Comparison of ENCODE assay signal across 16 cellular contexts in the genomic region with DNA sequence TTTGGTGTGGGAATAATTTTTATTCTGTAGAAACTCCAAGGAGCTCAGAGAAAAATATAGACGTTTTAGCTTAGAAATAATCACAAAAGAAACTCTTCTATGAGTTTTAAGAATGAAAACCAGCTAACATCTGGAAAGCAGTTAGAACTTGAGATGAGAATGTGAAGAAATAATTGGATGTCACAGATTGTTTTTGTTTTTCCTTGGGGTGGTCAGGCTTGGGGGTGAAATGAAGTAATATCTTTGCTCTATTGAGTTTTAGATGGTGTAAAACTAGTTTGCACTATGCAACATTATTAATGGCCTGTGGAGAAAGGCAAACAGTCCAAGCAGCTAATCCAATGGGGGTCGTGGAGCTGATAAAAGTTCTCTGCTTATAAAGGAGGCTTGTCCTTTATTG.
A peak's percentile ranks its signal among the peaks of the same experiment; 100 is the strongest.
DNase-seq lines count a peak whose midpoint lies in the region; FAIRE-seq and TF ChIP-seq lines count a peak whose summit lies in the region.
"Had no signal": no experiment of that assay in that cellular context is flagged by ENCODE, and none has a peak within 500 bp of the region (broad histone marks: within the 10 kb centered on the region; RNA-seq: fewer than 3 reads in every experiment).

No MANE protein-coding gene starts in this region.

- H3K27ac ChIP-seq in transverse colon, result peak overlapping the region in 3 of 4 donors; percentile 32 to 74 (median 60)
- H3K27ac ChIP-seq: BLaER1 had no signal

- TF ChIP-seq POLR2A in transverse colon (IDR thresholded peaks at IDR 0.05), result no peak

- no peaks in the 10 kb centered on the region for H3K27me3 ChIP-seq in transverse colon
- H3K27me3 ChIP-seq: BLaER1 had no signal

- intact Hi-C loops in transverse colon (cut with DNase I; ENCODE audit: low total_unique reads), result loop anchor here (10.0 kb wide), 1 partner anchor 422 kb away; a partner anchor contains a TSS

- in situ Hi-C loops in transverse colon (cut with MboI; ENCODE audit: low pct_ligation_motif_present in 1 of 4, low pct_unique_long_range_greater_than_20kb in 1 of 4, low sequenced_read_pairs in 3 of 4), result loop anchor here in 3 of 4 donors (25.0 kb wide), 2 partner anchors 419 to 494 kb away; a partner anchor contains a TSS

- peaks cover 0 to 12% (median 8%) of the 10 kb centered on the region in 4 donors for H3K4me1 ChIP-seq in transverse colon
- H3K4me1 ChIP-seq: BLaER1 had no signal

- no peak for TF ChIP-seq CTCF in fibroblast of villous mesenchyme (IDR thresholded peaks at IDR 0.05; ENCODE audit: insufficient read depth, low read depth, low read length)
- TF ChIP-seq CTCF in transverse colon (IDR thresholded peaks at IDR 0.05), result no peak

- H3K4me3 ChIP-seq in fibroblast of villous mesenchyme (ENCODE audit: low read depth, low read length) (no peak overlapping the region), transverse colon (no peak overlapping the region)
- H3K4me3 ChIP-seq: BLaER1, GM23248 had no signal

- H3K36me3 ChIP-seq in transverse colon, result no peaks in the 10 kb centered on the region
- H3K36me3 ChIP-seq: BLaER1 had no signal

- no peaks in the 10 kb centered on the region for H3K9me3 ChIP-seq in transverse colon
- H3K9me3 ChIP-seq: BLaER1 had no signal

- 62 to 72% methylated on average over 2 of the region's 2 CpGs for WGBS in transverse colon (ENCODE audit: low coverage in 1 of 2), 2 donors

- no peak for TF ChIP-seq EP300 in transverse colon (IDR thresholded peaks at IDR 0.05; ENCODE audit: low read depth)

- FAIRE-seq in endometrium (lab: Jason Lieb, UNC), result peak; percentile 89
- FAIRE-seq: H54 had no signal

- peak; percentile 13 for DNase-seq in AG20443 (ENCODE audit: low spot score)
- peak; percentile 48 for DNase-seq in fibroblast of villous mesenchyme (ENCODE audit: low read depth)
- DNase-seq in transverse colon, result no peak
- DNase-seq in stimulated activated CD4-positive, alpha-beta T cell treated with anti-CD3 and anti-CD28 coated beads, Interleukin-2, amount 100 ng/mL, for 24 hours, result no peak
- DNase-seq in stimulated activated CD4-positive, alpha-beta T cell treated with anti-CD3 and anti-CD28 coated beads, Interleukin-4, amount 100 ng/mL, for 1 hour, result no peak
- DNase-seq in kidney tubule cell (ENCODE audit: low spot score), result no peak
- no peak for DNase-seq in NCI-H1417 (lab: John Stamatoyannopoulos, UW)
- DNase-seq: CD4-positive, alpha-beta memory T cell; DMS79 treated with DMSO at 0.1 percent for 48 hours; GF-D8; GM23248; HCEC 1CT; KBM-7 had no signal

Comparison
In these comparisons a context has a peak if more than half of its experiments do, and no peak if none do; other contexts are left out.
1. DNase-seq: peak in AG20443 (single experiment) and fibroblast of villous mesenchyme (single experiment); none in transverse colon (single experiment), stimulated activated CD4-positive, alpha-beta T cell treated with anti-CD3 and anti-CD28 coated beads, Interleukin-2, amount 100 ng/mL, for 24 hours (0 of 2), stimulated activated CD4-positive, alpha-beta T cell treated with anti-CD3 and anti-CD28 coated beads, Interleukin-4, amount 100 ng/mL, for 1 hour (single experiment), kidney tubule cell (single experiment) and NCI-H1417 (0 of 3).